ENCODE assay signal across 12 cellular contexts in genomic region chr17:72588561-72588960, GRCh38.
DNase-seq lines count a peak whose midpoint lies in the region; ATAC-seq, FAIRE-seq and TF ChIP-seq lines count a peak whose summit lies in the region.
"Had no signal": no experiment of that assay in that cellular context is flagged by ENCODE, and none has a peak within 500 bp of the region (broad histone marks: within the 10 kb centered on the region; RNA-seq: fewer than 3 reads in every experiment).

No MANE protein-coding gene starts in this region.

- peaks cover under 1% of the 10 kb centered on the region for H3K36me3 Mint-ChIP-seq in neural progenitor cell
- H3K36me3 Mint-ChIP-seq: CD8-positive, alpha-beta memory T cell had no signal

- peak overlapping the region; percentile 80 to 91 for H3K27ac ChIP-seq in A549
- H3K27ac ChIP-seq in HEK293 (ENCODE audit: extremely low read depth, low read depth, low read length), result peak overlapping the region; percentile 38; the same call in 1 of the 2 replicates
- H3K27ac ChIP-seq in mesenchymal stem cell (ENCODE audit: low read length, poor library complexity, severe bottlenecking), result peak overlapping the region; percentile 88
- no peak overlapping the region for H3K27ac ChIP-seq in neural progenitor cell

- H3K9me3 ChIP-seq in A549 (no peaks in the 10 kb centered on the region), HEK293 (ENCODE audit: control insufficient read depth, insufficient read depth, low read depth, low read length) (no peaks in the 10 kb centered on the region), mesenchymal stem cell (ENCODE audit: control insufficient read depth, low read length) (no peaks in the 10 kb centered on the region), neural progenitor cell (ENCODE audit: low read depth) (no peaks in the 10 kb centered on the region)

- no peak for ATAC-seq in A549

- H3K27me3 ChIP-seq in mesenchymal stem cell (ENCODE audit: control insufficient read depth in 1 of 2, insufficient read depth in 1 of 2, low read length in 2 of 2) (no peaks in the 10 kb centered on the region), neural progenitor cell (peaks cover 46% of the 10 kb centered on the region)

- peaks cover 12% of the 10 kb centered on the region for H3K27me3 Mint-ChIP-seq in neural progenitor cell (ENCODE audit: insufficient read depth, low read depth)

- POLR2A ChIA-PET in A549 (lab: Yijun Ruan, JAX) (interaction anchor here (1.0 to 1.6 kb wide), 7 partner anchors 8 to 96 kb away, joined by 3 to 14 read pairs (median 5); no protein-coding TSS in a partner anchor), HEK293 (lab: Yijun Ruan, JAX) (interaction anchor here (0.7 to 1.4 kb wide), 3 partner anchors 10 to 32 kb away, joined by 3 to 6 read pairs (median 3); no protein-coding TSS in a partner anchor)

- no peak for DNase-seq in A549 (ENCODE audit: low read depth in 1 of 2, low spot score in 1 of 2)
- no peak for DNase-seq in astrocyte of the spinal cord (ENCODE audit: low read depth, low spot score)
- DNase-seq in mesenchymal stem cell, result no peak
- DNase-seq in neural progenitor cell (ENCODE audit: low spot score), result no peak
- no peak for DNase-seq in NCI-H2171 (lab: John Stamatoyannopoulos, UW)
- DNase-seq in hepatic stellate cell (ENCODE audit: low spot score), result no peak
- no peak for DNase-seq in NCI-H82 treated with DMSO at 0.1 percent for 48 hours (lab: John Stamatoyannopoulos, UW; ENCODE audit: unreplicated experiment)
- DNase-seq: activated CD4-positive, CD25-positive, alpha-beta regulatory T cell treated with anti-CD3 and anti-CD28 coated beads, Interleukin-2, amount 50 U/mL, for 72 hours; CD8-positive, alpha-beta memory T cell; hippocampal formation; Right ventricle myocardium superior had no signal

- no peak overlapping the region for H4K91ac ChIP-seq in mesenchymal stem cell (ENCODE audit: low read length)

- H3F3A ChIP-seq in neural progenitor cell (ENCODE audit: low read depth), result peaks cover 8% of the 10 kb centered on the region

- no peak overlapping the region for H2BK12ac ChIP-seq in mesenchymal stem cell (ENCODE audit: low read length in 2 of 2)

- 39% methylated on average over 7 of the region's 7 CpGs for whole genome bisulfite sequencing in A549 (ENCODE audit: missing lambda C conversion rate)
- WGBS in mesenchymal stem cell, result 70% methylated on average over 7 of the region's 7 CpGs

- peaks cover 4% of the 10 kb centered on the region for H3K9me3 Mint-ChIP-seq in neural progenitor cell

- H3K4me1 ChIP-seq in A549 (peaks cover 46% of the 10 kb centered on the region), HEK293 (ENCODE audit: control insufficient read depth, insufficient read depth, low read length) (peaks cover 8% of the 10 kb centered on the region; the same call in 1 of the 2 replicates), mesenchymal stem cell (ENCODE audit: control insufficient read depth, insufficient read depth, low read depth, low read length) (peaks cover 18% of the 10 kb centered on the region), neural progenitor cell (peaks cover 3% of the 10 kb centered on the region)

- no peak for TF ChIP-seq RAD21 in A549 (conservative IDR thresholded peaks at IDR 0.05 in 1 of 2, IDR thresholded peaks at IDR 0.05 in 1 of 2)

- no peak overlapping the region for H3K4ac ChIP-seq in mesenchymal stem cell (ENCODE audit: low read depth in 1 of 2, low read length in 2 of 2)

- no peak overlapping the region for H3K14ac ChIP-seq in mesenchymal stem cell (ENCODE audit: low read length in 2 of 2)

- in situ Hi-C loops in astrocyte of the spinal cord (cut with HindIII; ENCODE audit: low sequenced_read_pairs), result no loop called here

- H3K23ac ChIP-seq in mesenchymal stem cell (ENCODE audit: low read length in 2 of 2), result no peak overlapping the region

- peaks cover 25% of the 10 kb centered on the region for H3K4me1 Mint-ChIP-seq in neural progenitor cell

- no peak overlapping the region for H3K18ac ChIP-seq in mesenchymal stem cell (ENCODE audit: low read depth in 1 of 2, low read length in 2 of 2)

- H3K4me3 ChIP-seq in A549, result peak overlapping the region; percentile 78
- H3K4me3 ChIP-seq in HEK293 (ENCODE audit: low read depth, low read length), result no peak overlapping the region
- H3K4me3 ChIP-seq in astrocyte of the spinal cord (ENCODE audit: low read depth, low read length), result peak overlapping the region; percentile 30
- no peak overlapping the region for H3K4me3 ChIP-seq in mesenchymal stem cell (ENCODE audit: insufficient read depth in 1 of 2, low read depth in 1 of 2, low read length in 2 of 2)
- H3K4me3 ChIP-seq in neural progenitor cell, result no peak overlapping the region

- H4K20me1 ChIP-seq in neural progenitor cell (ENCODE audit: low read depth), result peaks cover 5% of the 10 kb centered on the region

- no peak for TF ChIP-seq CTCF in A549 (IDR thresholded peaks at IDR 0.05)
- no peak for TF ChIP-seq CTCF in HEK293 (tag by site-specific recombination; IDR thresholded peaks at IDR 0.05)
- TF ChIP-seq CTCF in astrocyte of the spinal cord (IDR thresholded peaks at IDR 0.05; ENCODE audit: low read depth, low read length), result no peak
- TF ChIP-seq CTCF in neural progenitor cell (IDR thresholded peaks at IDR 0.05), result no peak

- no peak overlapping the region for H2AFZ ChIP-seq in mesenchymal stem cell (ENCODE audit: low read depth, low read length)
- H2AFZ ChIP-seq in neural progenitor cell (replicated peaks), result no peak overlapping the region

- H2BK120ac ChIP-seq in mesenchymal stem cell (ENCODE audit: low read depth, low read length), result no peak overlapping the region

- H3K4me2 ChIP-seq in A549, result peak overlapping the region; percentile 95
- peak overlapping the region; percentile 61 for H3K4me2 ChIP-seq in mesenchymal stem cell (ENCODE audit: low read length, poor library complexity, severe bottlenecking)
- H3K4me2 ChIP-seq in neural progenitor cell, result no peak overlapping the region

- no peak for FAIRE-seq in A549 (lab: Jason Lieb, UNC)

- H3K4me3 Mint-ChIP-seq in neural progenitor cell, result no peak overlapping the region

- no peak overlapping the region for H3K9ac ChIP-seq in mesenchymal stem cell (ENCODE audit: low read length)
- H3K9ac ChIP-seq in neural progenitor cell, result no peak overlapping the region

- no peaks in the 10 kb centered on the region for H3K79me2 ChIP-seq in neural progenitor cell (ENCODE audit: low read depth)

- CTCF ChIA-PET in A549 (lab: Yijun Ruan, JAX), result interaction anchor here (0.8 to 17.5 kb wide), 15 partner anchors 10 to 601 kb away, joined by 3 to 334 read pairs (median 4); no protein-coding TSS in a partner anchor
- CTCF ChIA-PET in HEK293 (lab: Yijun Ruan, JAX), result interaction anchor here (0.5 to 5.3 kb wide), 7 partner anchors 14 to 138 kb away, joined by 3 to 29 read pairs (median 4); no protein-coding TSS in a partner anchor

- H3K79me1 ChIP-seq in mesenchymal stem cell (replicated peaks; ENCODE audit: low read length, poor library complexity, severe bottlenecking), result no peaks in the 10 kb centered on the region

- TF ChIP-seq POLR2A in A549 (IDR thresholded peaks at IDR 0.05; ENCODE audit: low read length), result no peak

- H2AK5ac ChIP-seq in mesenchymal stem cell (ENCODE audit: low read length, severe bottlenecking), result peak overlapping the region; percentile 73

- H3K36me3 ChIP-seq in HEK293 (ENCODE audit: control insufficient read depth in 2 of 2, insufficient read depth in 1 of 2, low read length in 2 of 2), result no peaks in the 10 kb centered on the region
- peaks cover 0 to 1% of the 10 kb centered on the region in 2 experiments for H3K36me3 ChIP-seq in mesenchymal stem cell (ENCODE audit: control insufficient read depth in 1 of 2, insufficient read depth in 2 of 2, low read depth in 1 of 2, low read length in 2 of 2)
- no peaks in the 10 kb centered on the region for H3K36me3 ChIP-seq in neural progenitor cell

- H3K27ac Mint-ChIP-seq in neural progenitor cell, result no peak overlapping the region

- no peak overlapping the region for H2BK15ac ChIP-seq in mesenchymal stem cell (ENCODE audit: low read depth, poor library complexity, severe bottlenecking)

- peak overlapping the region; percentile 22 for H2BK5ac ChIP-seq in mesenchymal stem cell (ENCODE audit: low read depth, low read length, poor library complexity, severe bottlenecking)

- TF ChIP-seq EP300 in A549 (IDR thresholded peaks at IDR 0.05), result no peak

- no peak overlapping the region for H4K8ac ChIP-seq in mesenchymal stem cell (ENCODE audit: low read length)

TF ChIP-seq in A549, 52 proteins besides CTCF, POLR2A, EP300 and RAD21:
- TF ChIP-seq MAX (IDR thresholded peaks at IDR 0.05) (peak; percentile 58; the same call in 1 of the 2 replicates), HOXB13 (CRISPR knock-in tag; IDR thresholded peaks at IDR 0.05; ENCODE audit: low read depth) (no peak)

TF ChIP-seq in HEK293, 187 proteins besides CTCF, POLR2A, EP300 and RAD21 (continues in another document):
- TF ChIP-seq ZNF514 (tag by site-specific recombination; IDR thresholded peaks at IDR 0.05) (no peak), KLF8 (tag by site-specific recombination; IDR thresholded peaks at IDR 0.05) (no peak), ZNF202 (tag by site-specific recombination; IDR thresholded peaks at IDR 0.05; ENCODE audit: borderline replicate concordance) (no peak), ZNF302 (tag by site-specific recombination; IDR thresholded peaks at IDR 0.05; ENCODE audit: low read depth) (no peak), KLF17 (tag by site-specific recombination; IDR thresholded peaks at IDR 0.05) (no peak), ZNF777 (tag by site-specific recombination; IDR thresholded peaks at IDR 0.05; ENCODE audit: borderline replicate concordance) (no peak), ZNF184 (tag by site-specific recombination; IDR thresholded peaks at IDR 0.05) (no peak)

Comparison
In these comparisons a context has a peak if more than half of its experiments do, and no peak if none do; other contexts are left out.
1. H3K4me3 ChIP-seq: peak in A549 (single experiment) and astrocyte of the spinal cord (single experiment); none in HEK293 (single experiment), mesenchymal stem cell (0 of 2) and neural progenitor cell (single experiment).